14 cellular contexts compared by ENCODE assay signal in the genomic region with DNA sequence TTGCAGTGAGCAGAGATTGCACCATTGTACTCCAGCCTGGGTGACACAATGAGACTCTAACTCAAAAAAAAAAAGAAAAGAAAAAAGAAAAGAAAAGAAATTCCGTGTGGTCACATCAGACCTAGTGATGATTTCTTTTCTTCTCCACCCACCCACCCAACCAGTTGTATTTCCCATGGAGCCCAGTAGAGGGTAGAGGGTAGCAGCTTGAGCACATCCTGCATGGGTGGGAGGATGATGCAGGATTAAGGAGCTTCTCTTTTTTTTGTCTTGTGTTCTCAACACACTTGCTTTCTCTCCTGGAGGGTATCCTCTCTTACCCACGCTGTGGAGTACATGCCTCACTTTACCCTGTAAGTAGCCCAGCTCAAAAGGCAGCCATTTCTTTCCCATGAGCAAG.
DNase-seq lines count a peak whose midpoint lies in the region; ATAC-seq and TF ChIP-seq lines count a peak whose summit lies in the region.
"Had no signal": no experiment of that assay in that cellular context is flagged by ENCODE, and none has a peak within 500 bp of the region (broad histone marks: within the 10 kb centered on the region; RNA-seq: fewer than 3 reads in every experiment).

No MANE protein-coding gene starts in this region.

- H2AK5ac ChIP-seq in mesendoderm (ENCODE audit: low read length) = no peak overlapping the region

- H3K36me3 ChIP-seq in KMS-11 (ENCODE audit: insufficient read depth) (no peaks in the 10 kb centered on the region), WERI-Rb-1 (no peaks in the 10 kb centered on the region), mesendoderm (ENCODE audit: control insufficient read depth, insufficient read depth, low read length) (no peaks in the 10 kb centered on the region)
- H3K36me3 ChIP-seq: upper lobe of left lung had no signal

- TF ChIP-seq CTCF in activated CD8-positive, alpha-beta T cell treated with anti-CD3 and anti-CD28 coated beads for 36 hours (IDR thresholded peaks at IDR 0.05) = no peak
- 0 out of 2 replicates have a peak, but pooled peaks have one; percentile 18 for TF ChIP-seq CTCF in KMS-11 (conservative IDR thresholded peaks at IDR 0.05; ENCODE audit: low read depth, low read length)
- TF ChIP-seq CTCF in WERI-Rb-1 (IDR thresholded peaks at IDR 0.05; ENCODE audit: low read depth, low read length) = peak; percentile 55; the same call in 1 of the 2 replicates
- no peak for TF ChIP-seq CTCF in HFFc6 (IDR thresholded peaks at IDR 0.05)

- H3K79me2 ChIP-seq in KMS-11 (ENCODE audit: insufficient read depth, low read depth) (no peaks in the 10 kb centered on the region), mesendoderm (ENCODE audit: control insufficient read depth, insufficient read depth, low read length) (no peaks in the 10 kb centered on the region)

- no peaks in the 10 kb centered on the region for H3K36me3 Mint-ChIP-seq in activated CD8-positive, alpha-beta T cell treated with anti-CD3 and anti-CD28 coated beads for 36 hours (ENCODE audit: low read depth)
- H3K36me3 Mint-ChIP-seq in activated CD8-positive, alpha-beta T cell treated with anti-CD3 and anti-CD28 coated beads, Interleukin-2, amount 10 ng/mL, durations not matched to agents 7 days and 5 days (ENCODE audit: low read depth) = no peaks in the 10 kb centered on the region
- H3K36me3 Mint-ChIP-seq in HFFc6 (ENCODE audit: low read depth) = no peaks in the 10 kb centered on the region

- no peak overlapping the region for H2BK120ac ChIP-seq in mesendoderm (ENCODE audit: low read depth, low read length)

- peaks cover 1% of the 10 kb centered on the region for H3K9me3 Mint-ChIP-seq in activated CD8-positive, alpha-beta T cell treated with anti-CD3 and anti-CD28 coated beads for 36 hours
- H3K9me3 Mint-ChIP-seq in activated CD8-positive, alpha-beta T cell treated with anti-CD3 and anti-CD28 coated beads, Interleukin-2, amount 10 ng/mL, durations not matched to agents 7 days and 5 days (ENCODE audit: insufficient read depth) = peaks cover 3% of the 10 kb centered on the region
- peaks cover 16% of the 10 kb centered on the region; the same call in 1 of the 2 replicates for H3K9me3 Mint-ChIP-seq in HFFc6

- H3K4me1 ChIP-seq in KMS-11 (ENCODE audit: low read depth, poor library complexity, severe bottlenecking) = no peaks in the 10 kb centered on the region
- H3K4me1 ChIP-seq in mesendoderm (ENCODE audit: control insufficient read depth, low read depth, low read length) = no peaks in the 10 kb centered on the region
- H3K4me1 ChIP-seq: upper lobe of left lung had no signal

- H3K56ac ChIP-seq in mesendoderm (ENCODE audit: low read length) = no peak overlapping the region

- H3K4me2 ChIP-seq in KMS-11 (no peak overlapping the region), mesendoderm (ENCODE audit: low read length) (no peak overlapping the region)

- H3K9me3 ChIP-seq in WERI-Rb-1 (ENCODE audit: severe bottlenecking) = no peaks in the 10 kb centered on the region
- H3K9me3 ChIP-seq: upper lobe of left lung had no signal

- H3K27me3 Mint-ChIP-seq in activated CD8-positive, alpha-beta T cell treated with anti-CD3 and anti-CD28 coated beads for 36 hours = no peaks in the 10 kb centered on the region
- H3K27me3 Mint-ChIP-seq in activated CD8-positive, alpha-beta T cell treated with anti-CD3 and anti-CD28 coated beads, Interleukin-2, amount 10 ng/mL, durations not matched to agents 7 days and 5 days (ENCODE audit: low read depth) = peaks cover 4% of the 10 kb centered on the region
- H3K27me3 Mint-ChIP-seq in HFFc6 (ENCODE audit: insufficient read depth) = peaks cover 2% of the 10 kb centered on the region; the same call in 1 of the 2 replicates

- H4K8ac ChIP-seq in mesendoderm (ENCODE audit: low read depth, low read length) = no peak overlapping the region

- H3K4ac ChIP-seq in mesendoderm (ENCODE audit: low read depth, low read length) = no peak overlapping the region

- intact Hi-C loops in activated CD8-positive, alpha-beta T cell treated with anti-CD3 and anti-CD28 coated beads for 36 hours (cut with micrococcal nuclease) = no loop called here

- no peak overlapping the region for H3K4me3 ChIP-seq in KMS-11 (IDR thresholded peaks at IDR 0.05; ENCODE audit: insufficient read depth, low read depth, low read length)
- H3K4me3 ChIP-seq in WERI-Rb-1 (ENCODE audit: low read depth, low read length) = no peak overlapping the region
- no peak overlapping the region for H3K4me3 ChIP-seq in mesendoderm (ENCODE audit: low read length)
- H3K4me3 ChIP-seq: upper lobe of left lung had no signal

- POLR2A ChIA-PET in activated CD8-positive, alpha-beta T cell treated with anti-CD3 and anti-CD28 coated beads for 36 hours (lab: Charles Lee) = interaction anchor here (0.8 kb wide), 1 partner anchor 268 kb away, joined by 4 read pairs; no protein-coding TSS in a partner anchor
- POLR2A ChIA-PET in activated CD8-positive, alpha-beta T cell treated with anti-CD3 and anti-CD28 coated beads, Interleukin-2, amount 10 ng/mL, durations not matched to agents 7 days and 5 days (lab: Charles Lee) = no interaction called here

- no peaks in the 10 kb centered on the region for H4K20me1 ChIP-seq in KMS-11 (ENCODE audit: insufficient read depth)

- no peak overlapping the region for H3K9ac ChIP-seq in KMS-11
- no peak overlapping the region for H3K9ac ChIP-seq in mesendoderm (ENCODE audit: low read length)

- no peak overlapping the region for H2BK15ac ChIP-seq in mesendoderm (replicated peaks; ENCODE audit: low read depth)

- no peak overlapping the region for H3K4me3 Mint-ChIP-seq in activated CD8-positive, alpha-beta T cell treated with anti-CD3 and anti-CD28 coated beads for 36 hours
- H3K4me3 Mint-ChIP-seq in activated CD8-positive, alpha-beta T cell treated with anti-CD3 and anti-CD28 coated beads, Interleukin-2, amount 10 ng/mL, durations not matched to agents 7 days and 5 days = no peak overlapping the region
- H3K4me3 Mint-ChIP-seq in HFFc6 = no peak overlapping the region

- peak; percentile 39 for DNase-seq in activated CD8-positive, alpha-beta T cell treated with anti-CD3 and anti-CD28 coated beads for 36 hours
- no peak for DNase-seq in activated CD8-positive, alpha-beta T cell treated with anti-CD3 and anti-CD28 coated beads, Interleukin-2, amount 10 ng/mL, durations not matched to agents 7 days and 5 days
- peak; percentile 58 for DNase-seq in WERI-Rb-1
- peak; percentile 54 for DNase-seq in mesendoderm
- DNase-seq in HFFc6 = no peak
- no peak for DNase-seq in stimulated activated naive CD4-positive, alpha-beta T cell (lab: John Stamatoyannopoulos, UW)
- no peak for DNase-seq in NK-92 (lab: John Stamatoyannopoulos, UW; ENCODE audit: unreplicated experiment)
- DNase-seq: activated CD8-positive, alpha-beta memory T cell treated with anti-CD3 and anti-CD28 coated beads, Interleukin-2, amount 50 U/mL, for 4 hours; NCI-H510A; retina; T-helper 1 cell; upper lobe of left lung had no signal

- ATAC-seq in activated CD8-positive, alpha-beta T cell treated with anti-CD3 and anti-CD28 coated beads for 36 hours = peak; percentile 72
- no peak for ATAC-seq in activated CD8-positive, alpha-beta T cell treated with anti-CD3 and anti-CD28 coated beads, Interleukin-2, amount 10 ng/mL, durations not matched to agents 7 days and 5 days

- no peak overlapping the region for H2AFZ ChIP-seq in KMS-11 (ENCODE audit: low read depth)

- no peak overlapping the region for H3K27ac Mint-ChIP-seq in activated CD8-positive, alpha-beta T cell treated with anti-CD3 and anti-CD28 coated beads for 36 hours
- H3K27ac Mint-ChIP-seq in activated CD8-positive, alpha-beta T cell treated with anti-CD3 and anti-CD28 coated beads, Interleukin-2, amount 10 ng/mL, durations not matched to agents 7 days and 5 days = no peak overlapping the region
- no peak overlapping the region for H3K27ac Mint-ChIP-seq in HFFc6

- H2BK5ac ChIP-seq in mesendoderm (ENCODE audit: low read length) = no peak overlapping the region

- no peak overlapping the region for H3K18ac ChIP-seq in mesendoderm (ENCODE audit: low read length)

- H3K27ac ChIP-seq in KMS-11 (no peak overlapping the region), WERI-Rb-1 (no peak overlapping the region), mesendoderm (ENCODE audit: low read depth, low read length) (no peak overlapping the region)
- H3K27ac ChIP-seq: C4-2B, upper lobe of left lung had no signal

- CTCF ChIA-PET in activated CD8-positive, alpha-beta T cell treated with anti-CD3 and anti-CD28 coated beads for 36 hours (lab: Charles Lee) = no interaction called here
- CTCF ChIA-PET in activated CD8-positive, alpha-beta T cell treated with anti-CD3 and anti-CD28 coated beads, Interleukin-2, amount 10 ng/mL, durations not matched to agents 7 days and 5 days (lab: Charles Lee) = interaction anchor here (1.3 kb wide), 1 partner anchor 95 kb away, joined by 3 read pairs; no protein-coding TSS in a partner anchor

- no CpG with 5 or more reads among the region's 2 CpGs for WGBS in mesendoderm (ENCODE audit: extremely low coverage, insufficient coverage, low lambda C conversion rate)

- no peak overlapping the region for H4K5ac ChIP-seq in mesendoderm (ENCODE audit: low read length)

- no peaks in the 10 kb centered on the region for H3K79me1 ChIP-seq in mesendoderm (ENCODE audit: low read length)

- peaks cover 4% of the 10 kb centered on the region for H3K4me1 Mint-ChIP-seq in activated CD8-positive, alpha-beta T cell treated with anti-CD3 and anti-CD28 coated beads for 36 hours (ENCODE audit: low read depth)
- peaks cover 6% of the 10 kb centered on the region for H3K4me1 Mint-ChIP-seq in activated CD8-positive, alpha-beta T cell treated with anti-CD3 and anti-CD28 coated beads, Interleukin-2, amount 10 ng/mL, durations not matched to agents 7 days and 5 days (ENCODE audit: low read depth)
- H3K4me1 Mint-ChIP-seq in HFFc6 (ENCODE audit: low read depth) = no peaks in the 10 kb centered on the region; the same call in 1 of the 2 replicates

- no peaks in the 10 kb centered on the region for H3K27me3 ChIP-seq in KMS-11 (ENCODE audit: insufficient read depth, low read depth)
- no peaks in the 10 kb centered on the region for H3K27me3 ChIP-seq in WERI-Rb-1 (ENCODE audit: insufficient read depth, low read depth, severe bottlenecking)
- H3K27me3 ChIP-seq in mesendoderm (ENCODE audit: insufficient read depth, low read length, poor library complexity) = no peaks in the 10 kb centered on the region
- H3K27me3 ChIP-seq: upper lobe of left lung had no signal

- H3K23ac ChIP-seq in mesendoderm (ENCODE audit: low read length) = no peak overlapping the region

Comparison
In these comparisons a context has a peak if more than half of its experiments do, and no peak if none do; other contexts are left out.
1. DNase-seq: peak in activated CD8-positive, alpha-beta T cell treated with anti-CD3 and anti-CD28 coated beads for 36 hours (single experiment), WERI-Rb-1 (single experiment) and mesendoderm (single experiment); none in activated CD8-positive, alpha-beta T cell treated with anti-CD3 and anti-CD28 coated beads, Interleukin-2, amount 10 ng/mL, durations not matched to agents 7 days and 5 days (single experiment), HFFc6 (single experiment), stimulated activated naive CD4-positive, alpha-beta T cell (0 of 6) and NK-92 (single experiment).
2. CTCF ChIP-seq: peak in KMS-11 (single experiment) and WERI-Rb-1 (single experiment); none in activated CD8-positive, alpha-beta T cell treated with anti-CD3 and anti-CD28 coated beads for 36 hours (single experiment) and HFFc6 (single experiment).